ENCODE assay signal across 8 cellular contexts in genomic region chr1:15835741-15836510, GRCh38.
DNase-seq lines count a peak whose midpoint lies in the region; ATAC-seq lines count a peak whose summit lies in the region.

No MANE protein-coding gene starts in this region.

- H3K27ac ChIP-seq in cingulate gyrus (ENCODE audit: low read depth, low read length), result peak overlapping the region; percentile 100

- ATAC-seq in HG03457 (IDR thresholded peaks at IDR 0.05; ENCODE audit: unreplicated experiment), result peak; percentile 37

- DNase-seq in AML-193 (lab: John Stamatoyannopoulos, UW), result peak; percentile 91 to 92
- DNase-seq in GM19238 (ENCODE audit: insufficient read length, low spot score), result peak; percentile 79
- DNase-seq in NCI-H524 treated with DMSO at 0.1 percent for 48 hours (lab: John Stamatoyannopoulos, UW), result peak; percentile 86
- peak; percentile 100 for DNase-seq in activated CD4-positive, alpha-beta T cell treated with anti-CD3 and anti-CD28 coated beads for 48 hours
- DNase-seq in kidney glomerular epithelial cell (lab: John Stamatoyannopoulos, UW), result peak; percentile 99
- peak; percentile 100 for DNase-seq in stimulated activated CD4-positive, alpha-beta T cell treated with anti-CD3 and anti-CD28 coated beads, Interleukin-15, amount 100 ng/mL, for 24 hours

Comparison
In these comparisons a context has a peak if more than half of its experiments do, and no peak if none do; other contexts are left out.
1. Peak in every context shown above with its lines: DNase-seq, ATAC-seq and H3K27ac ChIP-seq.